Comparison of ENCODE assay signal across 9 cellular contexts in the genomic region with DNA sequence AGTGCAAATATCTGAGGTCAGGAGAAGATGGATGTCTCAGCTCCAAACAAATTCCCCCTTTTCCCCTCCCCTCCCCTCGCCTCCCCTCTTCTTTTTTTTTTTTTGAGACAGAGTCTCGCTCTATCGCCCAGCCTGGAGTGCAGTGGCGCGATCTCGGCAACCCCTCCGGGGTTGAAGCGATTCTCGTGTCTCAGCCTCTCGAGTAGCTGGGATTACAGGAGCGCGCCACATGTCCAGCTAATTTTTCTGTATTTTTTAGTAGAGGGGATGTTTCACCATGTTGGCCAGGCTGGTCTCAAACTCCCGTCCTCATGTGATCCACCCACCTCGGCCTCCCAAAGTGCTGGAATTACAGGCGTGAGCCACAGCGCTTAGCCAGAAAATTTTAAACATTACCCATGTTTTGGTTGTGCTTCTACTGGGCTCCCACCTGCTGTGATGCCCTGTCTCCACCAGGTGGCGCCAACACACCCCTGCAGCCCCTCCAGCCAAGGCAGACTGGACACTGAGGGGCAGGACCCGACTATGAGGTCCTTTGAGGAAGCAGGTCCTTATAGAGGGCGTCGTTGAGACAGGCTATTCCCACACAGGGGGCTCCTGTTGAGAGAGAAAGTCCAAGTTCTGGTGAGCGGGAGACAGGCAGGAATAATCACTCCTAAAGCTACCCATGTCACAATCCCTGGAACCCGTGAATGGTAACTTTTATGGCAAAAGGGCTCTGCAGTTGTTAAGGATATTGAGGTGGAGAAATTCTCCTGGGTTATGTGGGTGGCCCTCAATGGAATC. TPM values are rescaled to one million over a fixed set of nuclear protein-coding genes. Genes with fewer than 3 reads are reported as not detected.
A peak's percentile ranks its signal among the peaks of the same experiment; 100 is the strongest.
DNase-seq lines count a peak whose midpoint lies in the region; ATAC-seq, FAIRE-seq and TF ChIP-seq lines count a peak whose summit lies in the region.
"Had no signal": no experiment of that assay in that cellular context is flagged by ENCODE, and none has a peak within 500 bp of the region (broad histone marks: within the 10 kb centered on the region; RNA-seq: fewer than 3 reads in every experiment).

No MANE protein-coding gene starts in this region.

- no peak for TF ChIP-seq POLR2A in H54 (IDR thresholded peaks at IDR 0.05; ENCODE audit: low read depth, low read length)
- TF ChIP-seq POLR2A in HepG2 (IDR thresholded peaks at IDR 0.05; ENCODE audit: insufficient read depth in 1 of 2, low read depth in 2 of 2, low read length in 2 of 2) = no peak

- no peaks in the 10 kb centered on the region for H3K36me3 Mint-ChIP-seq in activated CD4-positive, alpha-beta T cell treated with anti-CD3 and anti-CD28 coated beads, Interleukin-2, amount 10 ng/mL, durations not matched to agents 7 days and 5 days (ENCODE audit: low read depth)
- no peaks in the 10 kb centered on the region for H3K36me3 Mint-ChIP-seq in dendritic cell treated with granulocyte-macrophage colony-stimulating factor and Interleukin-4, amounts not matched to agents 40 ng/mL and 50 ng/mL, for 4 days (ENCODE audit: low read depth)

- peaks cover 0 to 4% of the 10 kb centered on the region in 2 experiments; a peak in 1 of 5 replicates for H3K27me3 ChIP-seq in HepG2 (ENCODE audit: control insufficient read depth in 1 of 2, insufficient read depth in 2 of 2, low read length in 2 of 2)

- H4K20me1 ChIP-seq in HepG2 (ENCODE audit: insufficient read depth, low read length) = no peaks in the 10 kb centered on the region

- no TSS peak for BruUV-seq in HepG2 (replicated peaks; lab: Mats Ljungman, UMichigan)

- no peaks in the 10 kb centered on the region for H3K79me2 ChIP-seq in HepG2 (ENCODE audit: insufficient read depth, low read length)

- H3K27ac Mint-ChIP-seq in activated CD4-positive, alpha-beta T cell treated with anti-CD3 and anti-CD28 coated beads, Interleukin-2, amount 10 ng/mL, durations not matched to agents 7 days and 5 days = no peak overlapping the region
- H3K27ac Mint-ChIP-seq in dendritic cell treated with granulocyte-macrophage colony-stimulating factor and Interleukin-4, amounts not matched to agents 40 ng/mL and 50 ng/mL, for 4 days = peak overlapping the region; percentile 43

- no peak overlapping the region for H2AFZ ChIP-seq in HepG2 (ENCODE audit: low read length)

- DNase-seq in C1 segment of cervical spinal cord (lab: John Stamatoyannopoulos, UW) (peak in 13 of 14 donors; percentile 15 to 71 (median 48)), H54 (ENCODE audit: insufficient read length, low spot score) (peak; percentile 86), NCI-H510A (lab: John Stamatoyannopoulos, UW) (peak; percentile 21), HepG2 (ENCODE audit: low spot score) (peak; percentile 59), amniotic stem cell (lab: John Stamatoyannopoulos, UW) (no peak)
- peak; percentile 75 for DNase-seq in activated CD4-positive, alpha-beta T cell treated with anti-CD3 and anti-CD28 coated beads, Interleukin-2, amount 10 ng/mL, durations not matched to agents 7 days and 5 days
- peak; percentile 42 to 61 (median 46) for DNase-seq in stimulated activated CD4-positive, alpha-beta T cell treated with anti-CD3 and anti-CD28 coated beads, TNF-alpha, amount 100 ng/mL, for 4 hours (ENCODE audit: low read depth in 3 of 3)

- peak; percentile 95 for ATAC-seq in HepG2

- no peak overlapping the region for H3K4me3 ChIP-seq in HepG2 (replicated peaks in 1 of 3; ENCODE audit: insufficient read depth in 1 of 3, low read depth in 2 of 3, low read length in 3 of 3)

- no peaks in the 10 kb centered on the region for H3K9me3 ChIP-seq in HepG2 (ENCODE audit: low read length)

- peak; percentile 87 for TF ChIP-seq RAD21 in HepG2 (CRISPR knock-in tag; IDR thresholded peaks at IDR 0.05)

- TF ChIP-seq EP300 in HepG2 (IDR thresholded peaks at IDR 0.05; ENCODE audit: low read depth in 2 of 2, low read length in 2 of 2) (no peak), HepG2 (CRISPR knock-in tag; IDR thresholded peaks at IDR 0.05; ENCODE audit: borderline replicate concordance) (no peak)

- H3K27me3 Mint-ChIP-seq in activated CD4-positive, alpha-beta T cell treated with anti-CD3 and anti-CD28 coated beads, Interleukin-2, amount 10 ng/mL, durations not matched to agents 7 days and 5 days = peaks cover 10% of the 10 kb centered on the region
- H3K27me3 Mint-ChIP-seq in dendritic cell treated with granulocyte-macrophage colony-stimulating factor and Interleukin-4, amounts not matched to agents 40 ng/mL and 50 ng/mL, for 4 days = peaks cover 32% of the 10 kb centered on the region

- intact Hi-C loops in dendritic cell treated with granulocyte-macrophage colony-stimulating factor and Interleukin-4, amounts not matched to agents 40 ng/mL and 50 ng/mL, for 4 days (cut with micrococcal nuclease) = loop anchor here (1.0 to 2.0 kb wide), 2 partner anchors 114 to 121 kb away; no protein-coding TSS in a partner anchor
- intact Hi-C loops in HepG2 (cut with micrococcal nuclease; ENCODE audit: unreplicated experiment) = loop anchor here (1.0 kb wide), 3 partner anchors 42 to 121 kb away; no protein-coding TSS in a partner anchor

- no peaks in the 10 kb centered on the region for H3K9me3 Mint-ChIP-seq in activated CD4-positive, alpha-beta T cell treated with anti-CD3 and anti-CD28 coated beads, Interleukin-2, amount 10 ng/mL, durations not matched to agents 7 days and 5 days
- H3K9me3 Mint-ChIP-seq in dendritic cell treated with granulocyte-macrophage colony-stimulating factor and Interleukin-4, amounts not matched to agents 40 ng/mL and 50 ng/mL, for 4 days = no peaks in the 10 kb centered on the region

- FAIRE-seq in H54 (lab: Jason Lieb, UNC) = peak; percentile 45
- FAIRE-seq in HepG2 (lab: Jason Lieb, UNC) = peak; percentile 55

- H3K27ac ChIP-seq in HepG2 (ENCODE audit: extremely low read length, insufficient read depth, low read length) = no peak overlapping the region

- no peaks in the 10 kb centered on the region for H3K36me3 ChIP-seq in HepG2 (replicated peaks in 1 of 2; ENCODE audit: control insufficient read depth in 1 of 2, insufficient read depth in 2 of 2, low read length in 2 of 2)

- 0 out of 2 replicates have a peak, but pooled peaks cover 4% of the 10 kb centered on the region for H3K4me1 ChIP-seq in HepG2 (ENCODE audit: insufficient read depth, low read length)

- H3K4me1 Mint-ChIP-seq in activated CD4-positive, alpha-beta T cell treated with anti-CD3 and anti-CD28 coated beads, Interleukin-2, amount 10 ng/mL, durations not matched to agents 7 days and 5 days = peaks cover 33% of the 10 kb centered on the region
- peaks cover 15% of the 10 kb centered on the region for H3K4me1 Mint-ChIP-seq in dendritic cell treated with granulocyte-macrophage colony-stimulating factor and Interleukin-4, amounts not matched to agents 40 ng/mL and 50 ng/mL, for 4 days (ENCODE audit: low read depth)

- POLR2A ChIA-PET in activated CD4-positive, alpha-beta T cell treated with anti-CD3 and anti-CD28 coated beads, Interleukin-2, amount 10 ng/mL, durations not matched to agents 7 days and 5 days (lab: Charles Lee) = interaction anchor here (0.6 kb wide), 1 partner anchor 100 kb away, joined by 3 read pairs; no protein-coding TSS in a partner anchor
- POLR2A ChIA-PET in HepG2 (lab: Yijun Ruan, JAX) = interaction anchor here (1.2 to 2.1 kb wide), 2 partner anchors 10 to 114 kb away, joined by 4 to 10 read pairs; a partner anchor contains a TSS

- H3K4me2 ChIP-seq in HepG2 (ENCODE audit: low read depth, low read length) = peak overlapping the region; percentile 58

- H3K9ac ChIP-seq in HepG2 (ENCODE audit: insufficient read depth, low read depth, low read length) = no peak overlapping the region

- WGBS in HepG2 (ENCODE audit: low lambda C conversion rate) = 19% methylated on average over 21 of the region's 22 CpGs

- peak overlapping the region; percentile 69 for H3K4me3 Mint-ChIP-seq in activated CD4-positive, alpha-beta T cell treated with anti-CD3 and anti-CD28 coated beads, Interleukin-2, amount 10 ng/mL, durations not matched to agents 7 days and 5 days
- peak overlapping the region; percentile 64 for H3K4me3 Mint-ChIP-seq in dendritic cell treated with granulocyte-macrophage colony-stimulating factor and Interleukin-4, amounts not matched to agents 40 ng/mL and 50 ng/mL, for 4 days

- CTCF ChIA-PET in activated CD4-positive, alpha-beta T cell treated with anti-CD3 and anti-CD28 coated beads, Interleukin-2, amount 10 ng/mL, durations not matched to agents 7 days and 5 days (lab: Charles Lee) = interaction anchor here (0.6 to 3.3 kb wide), 18 partner anchors 8 to 346 kb away, joined by 3 to 27 read pairs (median 4); a partner anchor contains a TSS
- CTCF ChIA-PET in HepG2 (lab: Yijun Ruan, JAX; ENCODE audit: low intra/inter-chr PET ratio, low total read pairs) = interaction anchor here (1.3 to 2.9 kb wide), 5 partner anchors 88 to 121 kb away, joined by 4 to 37 read pairs (median 12); no protein-coding TSS in a partner anchor

- TF ChIP-seq CTCF in HepG2 (CRISPR knock-in tag; IDR thresholded peaks at IDR 0.05) = peak; percentile 96

- in situ Hi-C loops in HepG2 (cut with HindIII; ENCODE audit: extremely low pct_ligation_motif_present, low pct_unique_long_range_greater_than_20kb) = no loop called here

RNA-seq across cellular contexts. Expression of a gene that starts 6.3 kb away (rescaled TPM):
- not detected for total RNA-seq in activated CD4-positive, alpha-beta T cell treated with anti-CD3 and anti-CD28 coated beads, Interleukin-2, amount 10 ng/mL, durations not matched to agents 7 days and 5 days
- total RNA-seq in HepG2 (2016; rRNA removed; fragmentation: Illumina TruSeq; extraction: Trizol) = 0.64 and 1.0 TPM in 2 replicates
- 0.26 and 0.71 TPM in 2 replicates for total RNA-seq in HepG2 (2016; cell fraction: cytosol; rRNA removed; fragmentation: Illumina TruSeq; extraction: Trizol; ENCODE audit: low read depth)
- total RNA-seq in HepG2 (2016; cell fraction: insoluble cytoplasmic fraction; rRNA removed; fragmentation: Illumina TruSeq; extraction: Trizol) = 0.84 and 1.5 TPM in 2 replicates
- 0.34 and 0.53 TPM in 2 replicates for total RNA-seq in HepG2 (2016; cell fraction: membrane; rRNA removed; fragmentation: Illumina TruSeq; extraction: Trizol)
- 0.59 TPM in 1 of 2 replicates, not detected in the other for total RNA-seq in HepG2 (2016; cell fraction: nucleus; rRNA removed; fragmentation: Illumina TruSeq; extraction: Trizol)
- polyA plus RNA-seq in HepG2 (2011; rRNA removed) = 0.38 and 0.40 TPM in 2 replicates
- 0.13 and 0.49 TPM in 2 replicates for polyA plus RNA-seq in HepG2 (2011; cell fraction: cytosol; rRNA removed)
- 0.21 TPM in 1 of 2 replicates, not detected in the other for polyA plus RNA-seq in HepG2 (2011; cell fraction: nucleus; rRNA removed)
- 1.1 and 2.3 TPM in 2 replicates for polyA plus RNA-seq in HepG2 (2012)
- polyA plus RNA-seq in HepG2 (2016; cell fraction: cytosol; fragmentation: Illumina TruSeq; extraction: Trizol; ENCODE audit: low read depth) = 0.52 and 0.62 TPM in 2 replicates
- 1.4 and 1.7 TPM in 2 replicates for polyA plus RNA-seq in HepG2 (2016; cell fraction: insoluble cytoplasmic fraction; fragmentation: Illumina TruSeq; extraction: Trizol; ENCODE audit: low read depth)
- polyA plus RNA-seq in HepG2 (2016; cell fraction: membrane; fragmentation: Illumina TruSeq; extraction: Trizol; ENCODE audit: low read depth) = 0.61 and 0.69 TPM in 2 replicates
- 0.55 and 0.89 TPM in 2 replicates for polyA plus RNA-seq in HepG2 (2016; cell fraction: nucleus; fragmentation: Illumina TruSeq; extraction: Trizol; ENCODE audit: insufficient read depth, low read depth)
- polyA minus RNA-seq in HepG2 (2011; rRNA and poly(A)+ RNA removed; ENCODE audit: low replicate concordance) = not detected in 2 replicates
- polyA minus RNA-seq in HepG2 (2011; cell fraction: cytosol; rRNA and poly(A)+ RNA removed) = not detected in 2 replicates
- polyA minus RNA-seq in HepG2 (2011; cell fraction: nucleus; rRNA and poly(A)+ RNA removed) = 0.52 TPM in 1 of 2 replicates, not detected in the other
- total RNA-seq: T-helper 1 cell treated with Interleukin-12 subunit alpha and Interleukin-12 subunit beta and Interleukin-4 antibody, amounts not matched to agents 30 ng/mL and 1 ng/mL, for 36 hours had no signal

RNA-seq across cellular contexts. Expression of a gene that starts 9.6 kb away (rescaled TPM):
- total RNA-seq in activated CD4-positive, alpha-beta T cell treated with anti-CD3 and anti-CD28 coated beads, Interleukin-2, amount 10 ng/mL, durations not matched to agents 7 days and 5 days = 10 to 100 TPM; 48.9 to 54.1 TPM
- total RNA-seq in HepG2 (2016; rRNA removed; fragmentation: Illumina TruSeq; extraction: Trizol) = 39.0 and 51.9 TPM in 2 replicates
- total RNA-seq in HepG2 (2016; cell fraction: cytosol; rRNA removed; fragmentation: Illumina TruSeq; extraction: Trizol; ENCODE audit: low read depth) = 10.2 and 12.0 TPM in 2 replicates
- total RNA-seq in HepG2 (2016; cell fraction: insoluble cytoplasmic fraction; rRNA removed; fragmentation: Illumina TruSeq; extraction: Trizol) = 38.9 and 54.2 TPM in 2 replicates
- 31.2 and 31.3 TPM in 2 replicates for total RNA-seq in HepG2 (2016; cell fraction: membrane; rRNA removed; fragmentation: Illumina TruSeq; extraction: Trizol)
- total RNA-seq in HepG2 (2016; cell fraction: nucleus; rRNA removed; fragmentation: Illumina TruSeq; extraction: Trizol) = 18.5 and 20.2 TPM in 2 replicates
- polyA plus RNA-seq in HepG2 (2011; rRNA removed) = 66.0 TPM in 2 replicates
- 76.3 and 90.6 TPM in 2 replicates for polyA plus RNA-seq in HepG2 (2011; cell fraction: cytosol; rRNA removed)
- polyA plus RNA-seq in HepG2 (2011; cell fraction: nucleus; rRNA removed) = 43.1 and 45.0 TPM in 2 replicates
- polyA plus RNA-seq in HepG2 (2012) = 39.8 and 45.8 TPM in 2 replicates
- 16.8 TPM in 2 replicates for polyA plus RNA-seq in HepG2 (2016; cell fraction: cytosol; fragmentation: Illumina TruSeq; extraction: Trizol; ENCODE audit: low read depth)
- polyA plus RNA-seq in HepG2 (2016; cell fraction: insoluble cytoplasmic fraction; fragmentation: Illumina TruSeq; extraction: Trizol; ENCODE audit: low read depth) = 69.0 and 74.8 TPM in 2 replicates
- 33.3 and 38.0 TPM in 2 replicates for polyA plus RNA-seq in HepG2 (2016; cell fraction: membrane; fragmentation: Illumina TruSeq; extraction: Trizol; ENCODE audit: low read depth)
- polyA plus RNA-seq in HepG2 (2016; cell fraction: nucleus; fragmentation: Illumina TruSeq; extraction: Trizol; ENCODE audit: insufficient read depth, low read depth) = 38.1 and 41.9 TPM in 2 replicates
- polyA minus RNA-seq in HepG2 (2011; rRNA and poly(A)+ RNA removed; ENCODE audit: low replicate concordance) = 51.2 and 105 TPM in 2 replicates
- 36.5 and 37.9 TPM in 2 replicates for polyA minus RNA-seq in HepG2 (2011; cell fraction: cytosol; rRNA and poly(A)+ RNA removed)
- 14.3 and 18.3 TPM in 2 replicates for polyA minus RNA-seq in HepG2 (2011; cell fraction: nucleus; rRNA and poly(A)+ RNA removed)

RNA-seq across cellular contexts. Expression of a gene that starts 22.1 kb away (rescaled TPM):
- 1 to 10 TPM; 2.1 to 2.2 TPM for total RNA-seq in activated CD4-positive, alpha-beta T cell treated with anti-CD3 and anti-CD28 coated beads, Interleukin-2, amount 10 ng/mL, durations not matched to agents 7 days and 5 days
- 1.9 and 2.3 TPM in 2 replicates for total RNA-seq in HepG2 (2016; rRNA removed; fragmentation: Illumina TruSeq; extraction: Trizol)
- total RNA-seq in HepG2 (2016; cell fraction: cytosol; rRNA removed; fragmentation: Illumina TruSeq; extraction: Trizol; ENCODE audit: low read depth) = 0.26 and 0.71 TPM in 2 replicates
- 1.4 and 1.9 TPM in 2 replicates for total RNA-seq in HepG2 (2016; cell fraction: insoluble cytoplasmic fraction; rRNA removed; fragmentation: Illumina TruSeq; extraction: Trizol)
- 0.90 and 1.1 TPM in 2 replicates for total RNA-seq in HepG2 (2016; cell fraction: membrane; rRNA removed; fragmentation: Illumina TruSeq; extraction: Trizol)
- 2.1 and 3.1 TPM in 2 replicates for total RNA-seq in HepG2 (2016; cell fraction: nucleus; rRNA removed; fragmentation: Illumina TruSeq; extraction: Trizol)
- 0.26 and 0.44 TPM in 2 replicates for polyA plus RNA-seq in HepG2 (2011; rRNA removed)
- polyA plus RNA-seq in HepG2 (2011; cell fraction: cytosol; rRNA removed) = 0.40 and 0.48 TPM in 2 replicates
- polyA plus RNA-seq in HepG2 (2011; cell fraction: nucleus; rRNA removed) = 0.54 and 1.00 TPM in 2 replicates
- polyA plus RNA-seq in HepG2 (2012) = 0.35 and 1.1 TPM in 2 replicates
- polyA plus RNA-seq in HepG2 (2016; cell fraction: cytosol; fragmentation: Illumina TruSeq; extraction: Trizol; ENCODE audit: low read depth) = 0.43 and 0.69 TPM in 2 replicates
- 0.58 and 1.1 TPM in 2 replicates for polyA plus RNA-seq in HepG2 (2016; cell fraction: insoluble cytoplasmic fraction; fragmentation: Illumina TruSeq; extraction: Trizol; ENCODE audit: low read depth)
- polyA plus RNA-seq in HepG2 (2016; cell fraction: membrane; fragmentation: Illumina TruSeq; extraction: Trizol; ENCODE audit: low read depth) = 0.34 and 0.42 TPM in 2 replicates
- 2.2 and 3.1 TPM in 2 replicates for polyA plus RNA-seq in HepG2 (2016; cell fraction: nucleus; fragmentation: Illumina TruSeq; extraction: Trizol; ENCODE audit: insufficient read depth, low read depth)
- polyA minus RNA-seq in HepG2 (2011; rRNA and poly(A)+ RNA removed; ENCODE audit: low replicate concordance) = 1.3 TPM in 1 of 2 replicates, not detected in the other
- polyA minus RNA-seq in HepG2 (2011; cell fraction: cytosol; rRNA and poly(A)+ RNA removed) = 1.1 TPM in 1 of 2 replicates, not detected in the other
- 0.50 and 0.52 TPM in 2 replicates for polyA minus RNA-seq in HepG2 (2011; cell fraction: nucleus; rRNA and poly(A)+ RNA removed)

RNA-seq across cellular contexts. Expression of a gene that starts 51.7 kb away (rescaled TPM):
- total RNA-seq in activated CD4-positive, alpha-beta T cell treated with anti-CD3 and anti-CD28 coated beads, Interleukin-2, amount 10 ng/mL, durations not matched to agents 7 days and 5 days = 10 to 100 TPM; 12.7 TPM
- total RNA-seq in HepG2 (2016; rRNA removed; fragmentation: Illumina TruSeq; extraction: Trizol) = 9.7 and 11.8 TPM in 2 replicates
- total RNA-seq in HepG2 (2016; cell fraction: cytosol; rRNA removed; fragmentation: Illumina TruSeq; extraction: Trizol; ENCODE audit: low read depth) = 1.5 TPM in 2 replicates
- 6.9 and 10.5 TPM in 2 replicates for total RNA-seq in HepG2 (2016; cell fraction: insoluble cytoplasmic fraction; rRNA removed; fragmentation: Illumina TruSeq; extraction: Trizol)
- total RNA-seq in HepG2 (2016; cell fraction: membrane; rRNA removed; fragmentation: Illumina TruSeq; extraction: Trizol) = 3.3 and 4.5 TPM in 2 replicates
- 6.1 and 7.1 TPM in 2 replicates for total RNA-seq in HepG2 (2016; cell fraction: nucleus; rRNA removed; fragmentation: Illumina TruSeq; extraction: Trizol)
- 31.3 and 31.5 TPM in 2 replicates for polyA plus RNA-seq in HepG2 (2011; rRNA removed)
- polyA plus RNA-seq in HepG2 (2011; cell fraction: cytosol; rRNA removed) = 20.9 and 32.3 TPM in 2 replicates
- 30.6 and 39.7 TPM in 2 replicates for polyA plus RNA-seq in HepG2 (2011; cell fraction: nucleus; rRNA removed)
- 10.5 and 13.8 TPM in 2 replicates for polyA plus RNA-seq in HepG2 (2012)
- 1.6 and 2.5 TPM in 2 replicates for polyA plus RNA-seq in HepG2 (2016; cell fraction: cytosol; fragmentation: Illumina TruSeq; extraction: Trizol; ENCODE audit: low read depth)
- 5.8 and 6.3 TPM in 2 replicates for polyA plus RNA-seq in HepG2 (2016; cell fraction: insoluble cytoplasmic fraction; fragmentation: Illumina TruSeq; extraction: Trizol; ENCODE audit: low read depth)
- 2.1 and 3.5 TPM in 2 replicates for polyA plus RNA-seq in HepG2 (2016; cell fraction: membrane; fragmentation: Illumina TruSeq; extraction: Trizol; ENCODE audit: low read depth)
- polyA plus RNA-seq in HepG2 (2016; cell fraction: nucleus; fragmentation: Illumina TruSeq; extraction: Trizol; ENCODE audit: insufficient read depth, low read depth) = 3.7 and 7.6 TPM in 2 replicates
- 19.1 and 44.4 TPM in 2 replicates for polyA minus RNA-seq in HepG2 (2011; rRNA and poly(A)+ RNA removed; ENCODE audit: low replicate concordance)
- polyA minus RNA-seq in HepG2 (2011; cell fraction: cytosol; rRNA and poly(A)+ RNA removed) = 23.0 and 29.5 TPM in 2 replicates
- polyA minus RNA-seq in HepG2 (2011; cell fraction: nucleus; rRNA and poly(A)+ RNA removed) = 11.6 and 11.8 TPM in 2 replicates

RNA-seq across cellular contexts. Expression of a gene that starts 52.1 kb away (rescaled TPM):
- 10 to 100 TPM; 21.1 to 26.9 TPM for total RNA-seq in activated CD4-positive, alpha-beta T cell treated with anti-CD3 and anti-CD28 coated beads, Interleukin-2, amount 10 ng/mL, durations not matched to agents 7 days and 5 days
- 23.6 and 24.1 TPM in 2 replicates for total RNA-seq in HepG2 (2016; rRNA removed; fragmentation: Illumina TruSeq; extraction: Trizol)
- 7.1 TPM in 2 replicates for total RNA-seq in HepG2 (2016; cell fraction: cytosol; rRNA removed; fragmentation: Illumina TruSeq; extraction: Trizol; ENCODE audit: low read depth)
- total RNA-seq in HepG2 (2016; cell fraction: insoluble cytoplasmic fraction; rRNA removed; fragmentation: Illumina TruSeq; extraction: Trizol) = 22.9 and 25.3 TPM in 2 replicates
- 5.9 and 7.1 TPM in 2 replicates for total RNA-seq in HepG2 (2016; cell fraction: membrane; rRNA removed; fragmentation: Illumina TruSeq; extraction: Trizol)
- 11.1 and 12.5 TPM in 2 replicates for total RNA-seq in HepG2 (2016; cell fraction: nucleus; rRNA removed; fragmentation: Illumina TruSeq; extraction: Trizol)
- 26.5 and 31.5 TPM in 2 replicates for polyA plus RNA-seq in HepG2 (2011; rRNA removed)
- 28.1 and 37.8 TPM in 2 replicates for polyA plus RNA-seq in HepG2 (2011; cell fraction: cytosol; rRNA removed)
- 19.3 and 20.0 TPM in 2 replicates for polyA plus RNA-seq in HepG2 (2011; cell fraction: nucleus; rRNA removed)
- polyA plus RNA-seq in HepG2 (2012) = 19.0 and 33.9 TPM in 2 replicates
- polyA plus RNA-seq in HepG2 (2016; cell fraction: cytosol; fragmentation: Illumina TruSeq; extraction: Trizol; ENCODE audit: low read depth) = 4.5 and 5.0 TPM in 2 replicates
- polyA plus RNA-seq in HepG2 (2016; cell fraction: insoluble cytoplasmic fraction; fragmentation: Illumina TruSeq; extraction: Trizol; ENCODE audit: low read depth) = 23.1 and 25.5 TPM in 2 replicates
- 3.8 and 5.4 TPM in 2 replicates for polyA plus RNA-seq in HepG2 (2016; cell fraction: membrane; fragmentation: Illumina TruSeq; extraction: Trizol; ENCODE audit: low read depth)
- polyA plus RNA-seq in HepG2 (2016; cell fraction: nucleus; fragmentation: Illumina TruSeq; extraction: Trizol; ENCODE audit: insufficient read depth, low read depth) = 17.4 and 17.8 TPM in 2 replicates
- 18.9 and 21.9 TPM in 2 replicates for polyA minus RNA-seq in HepG2 (2011; rRNA and poly(A)+ RNA removed; ENCODE audit: low replicate concordance)
- 11.7 and 13.1 TPM in 2 replicates for polyA minus RNA-seq in HepG2 (2011; cell fraction: cytosol; rRNA and poly(A)+ RNA removed)
- 7.5 and 9.0 TPM in 2 replicates for polyA minus RNA-seq in HepG2 (2011; cell fraction: nucleus; rRNA and poly(A)+ RNA removed)
